Comparison of ENCODE assay signal across 20 cellular contexts in the genomic region with DNA sequence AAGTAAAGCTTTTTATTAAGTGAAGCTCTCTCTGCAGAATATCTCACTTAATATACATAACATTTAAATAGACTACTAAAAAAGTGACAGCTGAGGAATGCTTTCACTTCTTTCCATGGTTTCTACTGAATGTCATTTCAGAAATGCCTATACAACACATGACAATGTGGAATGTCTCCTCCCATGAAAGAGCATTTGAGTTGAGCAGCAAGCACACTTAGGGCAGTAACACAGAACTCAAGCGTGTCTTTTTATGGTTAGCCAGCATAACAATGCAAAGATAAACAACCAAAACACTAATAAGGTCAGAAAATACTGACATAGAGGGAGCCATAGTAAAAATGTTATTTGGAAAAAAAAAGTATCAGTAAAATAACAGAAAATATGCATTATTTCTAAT. TPM values are rescaled to one million over a fixed set of nuclear protein-coding genes. Genes with fewer than 3 reads are reported as not detected.
DNase-seq lines count a peak whose midpoint lies in the region; ATAC-seq and TF ChIP-seq lines count a peak whose summit lies in the region.
"Had no signal": no experiment of that assay in that cellular context is flagged by ENCODE, and none has a peak within 500 bp of the region (broad histone marks: within the 10 kb centered on the region; RNA-seq: fewer than 3 reads in every experiment).

No MANE protein-coding gene starts in this region.

- H3K9me3 Mint-ChIP-seq in dendritic cell treated with granulocyte-macrophage colony-stimulating factor and Interleukin-4, amounts not matched to agents 40 ng/mL and 50 ng/mL, for 4 days: no peaks in the 10 kb centered on the region
- H3K9me3 Mint-ChIP-seq: activated T-cell treated with anti-CD3 and anti-CD28 coated beads, Interleukin-2, amount 50 U/mL, for 72 hours; H9 had no signal

- no peak overlapping the region for H3K4me3 ChIP-seq in Loucy (ENCODE audit: low read length, poor library complexity, severe bottlenecking)
- no peak overlapping the region for H3K4me3 ChIP-seq in foreskin fibroblast (ENCODE audit: low read depth in 1 of 2, low read length in 2 of 2)
- H3K4me3 ChIP-seq: ovary had no signal

- no peaks in the 10 kb centered on the region for H3K36me3 ChIP-seq in Loucy (ENCODE audit: insufficient read depth, low read length)
- H3K36me3 ChIP-seq: ovary had no signal

- H3K27me3 Mint-ChIP-seq in dendritic cell treated with granulocyte-macrophage colony-stimulating factor and Interleukin-4, amounts not matched to agents 40 ng/mL and 50 ng/mL, for 4 days: no peaks in the 10 kb centered on the region

- peaks cover 97% of the 10 kb centered on the region for H4K20me1 ChIP-seq in Loucy (ENCODE audit: insufficient read depth, low read length, poor library complexity, severe bottlenecking)

- peaks cover 56% of the 10 kb centered on the region for H3K4me1 ChIP-seq in Loucy (ENCODE audit: insufficient read depth, low read length, poor library complexity, severe bottlenecking)

- peaks cover 6% of the 10 kb centered on the region; the same call in 1 of the 2 replicates for H3F3A ChIP-seq in Loucy (ENCODE audit: low read depth)

- no peaks in the 10 kb centered on the region for H3K27me3 ChIP-seq in Loucy (ENCODE audit: insufficient read depth, low read length, poor library complexity, severe bottlenecking)
- H3K27me3 ChIP-seq: ovary had no signal

- peak overlapping the region; percentile 41 for H3K4me2 ChIP-seq in Loucy (ENCODE audit: low read depth, low read length, poor library complexity, severe bottlenecking)

- no peak overlapping the region for H2AFZ ChIP-seq in Loucy (ENCODE audit: low read length)

- H3K79me2 ChIP-seq in Loucy (ENCODE audit: insufficient read depth, low read length): peaks cover 96% of the 10 kb centered on the region

- H3K9me2 ChIP-seq in Loucy (replicated peaks; ENCODE audit: low read depth, low read length): no peaks in the 10 kb centered on the region

- no peak for ATAC-seq in HG02885 (IDR thresholded peaks at IDR 0.05; ENCODE audit: poor library complexity, unreplicated experiment)
- ATAC-seq: activated T-cell treated with anti-CD3 and anti-CD28 coated beads, Interleukin-2, amount 50 U/mL, for 72 hours; left lobe of liver had no signal

- H3K9ac ChIP-seq in Loucy (ENCODE audit: low read depth, low read length, poor library complexity, severe bottlenecking): no peak overlapping the region

- H3K9me3 ChIP-seq in Loucy (ENCODE audit: insufficient read depth, low read depth, low read length): no peaks in the 10 kb centered on the region
- H3K9me3 ChIP-seq: ovary had no signal

- intact Hi-C loops in dendritic cell treated with granulocyte-macrophage colony-stimulating factor and Interleukin-4, amounts not matched to agents 40 ng/mL and 50 ng/mL, for 4 days (cut with micrococcal nuclease): no loop called here

- DNase-seq in COLO829 (ENCODE audit: low spot score): peak; percentile 24
- DNase-seq in myocyte (ENCODE audit: low read depth): peak; percentile 4
- DNase-seq in AG08396 (ENCODE audit: low spot score): no peak
- no peak for DNase-seq in NCI-H82 (lab: John Stamatoyannopoulos, UW)
- no peak for DNase-seq in foreskin fibroblast
- DNase-seq: activated CD8-positive, alpha-beta memory T cell treated with anti-CD3 and anti-CD28 coated beads for 24 hours; activated T-cell treated with anti-CD3 and anti-CD28 coated beads, Interleukin-2, amount 50 U/mL, for 72 hours; AML-193; Calu3; caudate nucleus; H9; MV-4-11; NCI-H2029; NCI-H510A; ovary; stimulated activated CD4-positive, alpha-beta T cell treated with anti-CD3 and anti-CD28 coated beads, Interleukin-2, amount 100 ng/mL, for 48 hours had no signal

- no peak for TF ChIP-seq CTCF in Loucy (conservative IDR thresholded peaks at IDR 0.05; ENCODE audit: low read length)
- TF ChIP-seq CTCF in foreskin fibroblast (IDR thresholded peaks at IDR 0.05; ENCODE audit: low read depth, low read length): no peak

- no peak overlapping the region for H3K4me3 Mint-ChIP-seq in dendritic cell treated with granulocyte-macrophage colony-stimulating factor and Interleukin-4, amounts not matched to agents 40 ng/mL and 50 ng/mL, for 4 days
- H3K4me3 Mint-ChIP-seq: activated T-cell treated with anti-CD3 and anti-CD28 coated beads, Interleukin-2, amount 50 U/mL, for 72 hours; H9 had no signal

- peak overlapping the region; percentile 27 for H3K27ac Mint-ChIP-seq in dendritic cell treated with granulocyte-macrophage colony-stimulating factor and Interleukin-4, amounts not matched to agents 40 ng/mL and 50 ng/mL, for 4 days
- H3K27ac Mint-ChIP-seq: activated T-cell treated with anti-CD3 and anti-CD28 coated beads, Interleukin-2, amount 50 U/mL, for 72 hours had no signal

- H3K4me1 Mint-ChIP-seq in dendritic cell treated with granulocyte-macrophage colony-stimulating factor and Interleukin-4, amounts not matched to agents 40 ng/mL and 50 ng/mL, for 4 days (ENCODE audit: low read depth): peaks cover 57% of the 10 kb centered on the region

- H3K36me3 Mint-ChIP-seq in dendritic cell treated with granulocyte-macrophage colony-stimulating factor and Interleukin-4, amounts not matched to agents 40 ng/mL and 50 ng/mL, for 4 days (ENCODE audit: low read depth): peaks cover 9% of the 10 kb centered on the region

RNA-seq across cellular contexts. Expression of a gene that starts 9.4 kb away (rescaled TPM):
- 67.1 and 100 TPM in 2 replicates for total RNA-seq in myocyte
- 29.8 TPM for polyA plus RNA-seq in myocyte (2012)

Comparison
In these comparisons a context has a peak if more than half of its experiments do, and no peak if none do; other contexts are left out.
1. DNase-seq: peak in COLO829 (single experiment) and myocyte (single experiment); none in AG08396 (single experiment), NCI-H82 (single experiment) and foreskin fibroblast (0 of 2).